Comparison of ENCODE assay signal across 9 cellular contexts in the genomic region with DNA sequence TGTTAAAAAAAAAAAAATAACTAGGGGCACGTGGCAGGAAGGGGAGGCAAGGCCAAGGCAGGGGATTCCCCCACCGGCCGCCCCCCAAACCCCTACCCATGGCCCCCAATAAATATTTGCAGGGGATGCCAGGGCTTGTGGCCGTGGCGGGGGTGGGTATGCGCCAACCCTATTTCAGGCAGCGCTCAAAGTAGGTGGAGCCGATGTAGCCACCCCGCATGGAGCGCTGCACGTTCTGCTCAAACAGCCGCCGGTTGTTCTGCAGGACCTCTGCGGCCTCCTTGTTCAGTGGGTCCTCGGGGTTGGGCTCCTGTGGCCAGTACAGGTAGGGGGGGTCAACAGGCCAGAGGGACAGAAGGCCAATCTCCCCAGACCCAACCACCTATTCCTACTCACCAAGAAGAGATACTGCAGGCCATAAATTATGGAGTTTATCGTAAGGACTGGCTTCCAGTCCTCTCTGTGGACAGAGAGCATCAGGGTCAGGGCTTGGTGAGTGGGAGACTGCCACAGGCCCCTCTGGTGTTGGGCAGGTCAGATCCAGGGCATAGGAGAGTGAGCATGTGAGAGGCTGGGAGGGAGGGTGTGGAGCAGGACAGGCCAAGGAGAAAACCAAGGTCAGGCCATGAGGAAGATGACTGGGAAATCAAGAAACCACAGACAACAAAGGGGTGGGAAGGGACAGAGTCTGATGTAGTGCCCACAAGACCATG. TPM values are rescaled to one million over a fixed set of nuclear protein-coding genes. Genes with fewer than 3 reads are reported as not detected.
DNase-seq lines count a peak whose midpoint lies in the region; TF ChIP-seq lines count a peak whose summit lies in the region.
"Had no signal": no experiment of that assay in that cellular context is flagged by ENCODE, and none has a peak within 500 bp of the region (broad histone marks: within the 10 kb centered on the region; RNA-seq: fewer than 3 reads in every experiment).

No MANE protein-coding gene starts in this region.

- H3K36me3 Mint-ChIP-seq in activated naive CD4-positive, alpha-beta T cell treated with anti-CD3 and anti-CD28 coated beads, Interleukin-2, amount 10 ng/mL, durations not matched to agents 7 days and 5 days = peaks cover 57% of the 10 kb centered on the region
- peaks cover 64% of the 10 kb centered on the region for H3K36me3 Mint-ChIP-seq in activated naive CD8-positive, alpha-beta T cell treated with anti-CD3 and anti-CD28 coated beads for 36 hours

- no peaks in the 10 kb centered on the region for H3K9me3 Mint-ChIP-seq in activated naive CD4-positive, alpha-beta T cell treated with anti-CD3 and anti-CD28 coated beads, Interleukin-2, amount 10 ng/mL, durations not matched to agents 7 days and 5 days
- no peaks in the 10 kb centered on the region for H3K9me3 Mint-ChIP-seq in activated naive CD8-positive, alpha-beta T cell treated with anti-CD3 and anti-CD28 coated beads for 36 hours

- CTCF ChIA-PET in activated naive CD4-positive, alpha-beta T cell treated with anti-CD3 and anti-CD28 coated beads, Interleukin-2, amount 10 ng/mL, durations not matched to agents 7 days and 5 days (lab: Charles Lee) = interaction anchor here (1.4 to 3.0 kb wide), 2 partner anchors 37 to 42 kb away, joined by 5 to 21 read pairs; partner anchors contain the start of gene ZBTB45

- peak overlapping the region; percentile 94 for H3K27ac Mint-ChIP-seq in activated naive CD4-positive, alpha-beta T cell treated with anti-CD3 and anti-CD28 coated beads, Interleukin-2, amount 10 ng/mL, durations not matched to agents 7 days and 5 days
- H3K27ac Mint-ChIP-seq in activated naive CD8-positive, alpha-beta T cell treated with anti-CD3 and anti-CD28 coated beads for 36 hours = peak overlapping the region; percentile 98

- TF ChIP-seq CTCF in tibial artery (IDR thresholded peaks at IDR 0.05) = no peak

- no peaks in the 10 kb centered on the region for H3K27me3 Mint-ChIP-seq in activated naive CD4-positive, alpha-beta T cell treated with anti-CD3 and anti-CD28 coated beads, Interleukin-2, amount 10 ng/mL, durations not matched to agents 7 days and 5 days
- no peaks in the 10 kb centered on the region for H3K27me3 Mint-ChIP-seq in activated naive CD8-positive, alpha-beta T cell treated with anti-CD3 and anti-CD28 coated beads for 36 hours

- no peak overlapping the region for H3K4ac ChIP-seq in mesendoderm (ENCODE audit: low read depth, low read length)

- H3K56ac ChIP-seq in mesendoderm (ENCODE audit: low read length) = no peak overlapping the region

- no peak overlapping the region for H3K4me3 ChIP-seq in mesendoderm (ENCODE audit: low read length)
- no peak overlapping the region for H3K4me3 ChIP-seq in tibial artery

- H3K79me2 ChIP-seq in mesendoderm (ENCODE audit: control insufficient read depth, insufficient read depth, low read length) = peaks cover 21% of the 10 kb centered on the region

- no peak overlapping the region for H3K18ac ChIP-seq in mesendoderm (ENCODE audit: low read length)

- H3K23ac ChIP-seq in mesendoderm (ENCODE audit: low read length) = no peak overlapping the region

- H3K9ac ChIP-seq in mesendoderm (ENCODE audit: low read length) = peak overlapping the region; percentile 97

- H3K27me3 ChIP-seq in mesendoderm (ENCODE audit: insufficient read depth, low read length, poor library complexity) (no peaks in the 10 kb centered on the region), tibial artery (no peaks in the 10 kb centered on the region)

- WGBS in mesendoderm (ENCODE audit: extremely low coverage, insufficient coverage, low lambda C conversion rate) = no CpG with 5 or more reads among the region's 16 CpGs

- no peak overlapping the region for H2BK15ac ChIP-seq in mesendoderm (replicated peaks; ENCODE audit: low read depth)

- H4K5ac ChIP-seq in mesendoderm (ENCODE audit: low read length) = no peak overlapping the region

- peaks cover 6% of the 10 kb centered on the region for H3K79me1 ChIP-seq in mesendoderm (ENCODE audit: low read length)

- peaks cover 64% of the 10 kb centered on the region for H3K4me1 Mint-ChIP-seq in activated naive CD4-positive, alpha-beta T cell treated with anti-CD3 and anti-CD28 coated beads, Interleukin-2, amount 10 ng/mL, durations not matched to agents 7 days and 5 days
- H3K4me1 Mint-ChIP-seq in activated naive CD8-positive, alpha-beta T cell treated with anti-CD3 and anti-CD28 coated beads for 36 hours = peaks cover 41% of the 10 kb centered on the region

- H2AK5ac ChIP-seq in mesendoderm (ENCODE audit: low read length) = no peak overlapping the region

- no peaks in the 10 kb centered on the region for H3K9me3 ChIP-seq in tibial artery

- H3K36me3 ChIP-seq in mesendoderm (ENCODE audit: control insufficient read depth, insufficient read depth, low read length) (peaks cover 8% of the 10 kb centered on the region), tibial artery (peaks cover 24 to 38% (median 35%) of the 10 kb centered on the region in 3 donors)

- no peak overlapping the region for H2BK5ac ChIP-seq in mesendoderm (ENCODE audit: low read length)

- DNase-seq in activated naive CD4-positive, alpha-beta T cell treated with anti-CD3 and anti-CD28 coated beads, Interleukin-2, amount 10 ng/mL, durations not matched to agents 7 days and 5 days = no peak
- DNase-seq in activated naive CD4-positive, alpha-beta T cell treated with Interleukin-2 at 50 U/mL for 16 hours = no peak
- no peak for DNase-seq in activated naive CD8-positive, alpha-beta T cell treated with anti-CD3 and anti-CD28 coated beads for 36 hours
- DNase-seq in mesendoderm (no peak), tibial artery (peak in 1 of 2 donors; percentile 63), NOMO-1 (lab: John Stamatoyannopoulos, UW; ENCODE audit: unreplicated experiment in 2 of 2) (no peak), NCI-H2081 treated with DMSO at 0.1 percent for 48 hours (lab: John Stamatoyannopoulos, UW) (no peak), anterior cingulate cortex (lab: John Stamatoyannopoulos, UW) (no peak)
- DNase-seq: RPMI8226 had no signal

- H3K4me2 ChIP-seq in mesendoderm (ENCODE audit: low read length) = no peak overlapping the region

- H3K4me3 Mint-ChIP-seq in activated naive CD4-positive, alpha-beta T cell treated with anti-CD3 and anti-CD28 coated beads, Interleukin-2, amount 10 ng/mL, durations not matched to agents 7 days and 5 days = peak overlapping the region; percentile 96
- H3K4me3 Mint-ChIP-seq in activated naive CD8-positive, alpha-beta T cell treated with anti-CD3 and anti-CD28 coated beads for 36 hours = peak overlapping the region; percentile 99

- H3K4me1 ChIP-seq in mesendoderm (ENCODE audit: control insufficient read depth, low read depth, low read length) = peaks cover 9% of the 10 kb centered on the region
- peaks cover 0 to 58% (median 47%) of the 10 kb centered on the region in 4 donors for H3K4me1 ChIP-seq in tibial artery

- intact Hi-C loops in tibial artery (cut with DNase I; ENCODE audit: low total_unique reads) = no loop called here

- H4K8ac ChIP-seq in mesendoderm (ENCODE audit: low read depth, low read length) = no peak overlapping the region

- H3K27ac ChIP-seq in mesendoderm (ENCODE audit: low read depth, low read length) (no peak overlapping the region), tibial artery (peak overlapping the region; percentile 99 to 100)

- no peak overlapping the region for H2BK120ac ChIP-seq in mesendoderm (ENCODE audit: low read depth, low read length)

RNA-seq across cellular contexts. Expression of gene CHMP2A, which starts 1.2 kb away (rescaled TPM):
- 10 to 100 TPM; 76.9 to 79.2 TPM for total RNA-seq in activated naive CD8-positive, alpha-beta T cell treated with anti-CD3 and anti-CD28 coated beads for 36 hours
- 60.0 TPM for polyA plus RNA-seq in mesendoderm (2013, experiment 1 of 2)
- polyA plus RNA-seq in mesendoderm (2013, experiment 2 of 2) = 58.5 TPM

RNA-seq across cellular contexts. Expression of gene UBE2M, which starts 2.3 kb away (rescaled TPM):
- 100 to 1,000 TPM; 154 to 162 TPM for total RNA-seq in activated naive CD8-positive, alpha-beta T cell treated with anti-CD3 and anti-CD28 coated beads for 36 hours
- polyA plus RNA-seq in mesendoderm (2013, experiment 1 of 2) = 86.4 TPM
- polyA plus RNA-seq in mesendoderm (2013, experiment 2 of 2) = 88.0 TPM

RNA-seq across cellular contexts. Expression of gene TRIM28, which starts 12.2 kb away (rescaled TPM):
- total RNA-seq in activated naive CD8-positive, alpha-beta T cell treated with anti-CD3 and anti-CD28 coated beads for 36 hours = 100 to 1,000 TPM; 671 to 701 TPM
- 1,044 TPM for polyA plus RNA-seq in mesendoderm (2013, experiment 1 of 2)
- 1,033 TPM for polyA plus RNA-seq in mesendoderm (2013, experiment 2 of 2)

RNA-seq across cellular contexts. Expression of gene MZF1, which starts 17.1 kb away (rescaled TPM):
- total RNA-seq in activated naive CD8-positive, alpha-beta T cell treated with anti-CD3 and anti-CD28 coated beads for 36 hours = 10 to 100 TPM in 1 of 2 experiments, 1 to 10 TPM in 1; 10.0 to 10.2 TPM
- 6.5 TPM for polyA plus RNA-seq in mesendoderm (2013, experiment 1 of 2)
- polyA plus RNA-seq in mesendoderm (2013, experiment 2 of 2) = 6.3 TPM

RNA-seq across cellular contexts. Expression of gene ZBTB45, which starts 36.5 kb away (rescaled TPM):
- total RNA-seq in activated naive CD8-positive, alpha-beta T cell treated with anti-CD3 and anti-CD28 coated beads for 36 hours = 10 to 100 TPM; 11.1 to 11.8 TPM
- 13.0 TPM for polyA plus RNA-seq in mesendoderm (2013, experiment 1 of 2)
- polyA plus RNA-seq in mesendoderm (2013, experiment 2 of 2) = 12.6 TPM
